8 cellular contexts compared by ENCODE assay signal in genomic region chr17:35448214-35448898, GRCh38. TPM values are rescaled to one million over a fixed set of nuclear protein-coding genes. Genes with fewer than 3 reads are reported as not detected.
DNase-seq lines count a peak whose midpoint lies in the region; ATAC-seq and TF ChIP-seq lines count a peak whose summit lies in the region.

SLFN13 (minus strand) TSS chr17:35448766; CDS start chr17:35445680, 3,086 bp downstream.

- H3K4me3 ChIP-seq in BLaER1 treated with 17β-estradiol and CSF1 and Interleukin-3, amounts not matched to agents 10 nM and 100 nM = peak within 1 kb of the TSS; percentile 53 to 71 (median 60)
- peak within 1 kb of the TSS; percentile 33 for H3K4me3 ChIP-seq in SJSA1
- H3K4me3 ChIP-seq in left ventricle myocardium inferior = peak within 1 kb of the TSS; percentile 70

- H3K4me2 ChIP-seq in BLaER1 treated with 17β-estradiol and CSF1 and Interleukin-3, amounts not matched to agents 10 nM and 100 nM = peak within 1 kb of the TSS; percentile 82 to 94 (median 90)

- peaks cover 16 to 25% (median 21%) of the 10 kb centered on the region in 11 experiments for H3K27me3 ChIP-seq in BLaER1 treated with 17β-estradiol and CSF1 and Interleukin-3, amounts not matched to agents 10 nM and 100 nM
- H3K27me3 ChIP-seq in SJSA1 (replicated peaks) = no peaks in the 10 kb centered on the region
- peaks cover 57% of the 10 kb centered on the region for H3K27me3 ChIP-seq in left ventricle myocardium inferior (ENCODE audit: low read depth)

- H4K20me1 ChIP-seq in BLaER1 treated with 17β-estradiol and CSF1 and Interleukin-3, amounts not matched to agents 10 nM and 100 nM = no peaks in the 10 kb centered on the region

- intact Hi-C loops in left ventricle myocardium inferior (cut with micrococcal nuclease) = no loop called here

- DNase-seq in SJSA1 (ENCODE audit: low read depth in 1 of 2, low spot score in 2 of 2) (peak; percentile 17 to 62), left ventricle myocardium inferior (peak; percentile 84), retina (peak; percentile 70), NCI-H1694 (lab: John Stamatoyannopoulos, UW) (no peak)
- peak; percentile 93 for DNase-seq in activated naive CD4-positive, alpha-beta T cell treated with Interleukin-2 at 50 U/mL for 16 hours

- no peaks in the 10 kb centered on the region for H3K36me3 ChIP-seq in BLaER1 treated with 17β-estradiol and CSF1 and Interleukin-3, amounts not matched to agents 10 nM and 100 nM
- H3K36me3 ChIP-seq in SJSA1 (no peaks in the 10 kb centered on the region), left ventricle myocardium inferior (no peaks in the 10 kb centered on the region)

- ATAC-seq in GM19397 (IDR thresholded peaks at IDR 0.05; ENCODE audit: unreplicated experiment) (peak; percentile 74), HG03558 (IDR thresholded peaks at IDR 0.05; ENCODE audit: extremely low read depth, unreplicated experiment) (peak; percentile 48)

- no peak for TF ChIP-seq CTCF in left ventricle myocardium inferior (IDR thresholded peaks at IDR 0.05; ENCODE audit: borderline replicate concordance)

- peaks cover 0 to under 1% (median 0%) of the 10 kb centered on the region in 11 experiments; a peak in 1 of 22 replicates for H3K9me3 ChIP-seq in BLaER1 treated with 17β-estradiol and CSF1 and Interleukin-3, amounts not matched to agents 10 nM and 100 nM (replicated peaks in 1 of 11)
- H3K9me3 ChIP-seq in SJSA1 (replicated peaks) = 0 out of 2 replicates have a peak, but pooled peaks cover 3% of the 10 kb centered on the region
- H3K9me3 ChIP-seq in left ventricle myocardium inferior (replicated peaks) = no peaks in the 10 kb centered on the region

- peaks cover 22 to 32% (median 27%) of the 10 kb centered on the region in 10 experiments for H3K4me1 ChIP-seq in BLaER1 treated with 17β-estradiol and CSF1 and Interleukin-3, amounts not matched to agents 10 nM and 100 nM
- H3K4me1 ChIP-seq in SJSA1 (replicated peaks) (peaks cover 6% of the 10 kb centered on the region), left ventricle myocardium inferior (peaks cover 25% of the 10 kb centered on the region)

- peak within 1 kb of the TSS in 10 of 11 experiments; percentile 46 to 83 (median 78); a peak in 21 of 22 replicates for H3K27ac ChIP-seq in BLaER1 treated with 17β-estradiol and CSF1 and Interleukin-3, amounts not matched to agents 10 nM and 100 nM
- H3K27ac ChIP-seq in SJSA1 = no peak within 1 kb of the TSS
- peak within 1 kb of the TSS; percentile 72 for H3K27ac ChIP-seq in left ventricle myocardium inferior (replicated peaks)

- peak within 1 kb of the TSS; percentile 57 to 80 (median 74) for H3K9ac ChIP-seq in BLaER1 treated with 17β-estradiol and CSF1 and Interleukin-3, amounts not matched to agents 10 nM and 100 nM

RNA-seq across cellular contexts. Expression of gene SLFN13, which starts in this region (rescaled TPM):
- total RNA-seq in SJSA1 (2014; rRNA removed; shearing (Covaris generic)) = 0.68 and 1.0 TPM in 2 replicates
- 3.4 TPM for total RNA-seq in left ventricle myocardium inferior
